ENCODE assay signal across 8 cellular contexts in genomic region chr16:89828199-89828869, GRCh38. TPM values are rescaled to one million over a fixed set of nuclear protein-coding genes. Genes with fewer than 3 reads are reported as not detected.
DNase-seq lines count a peak whose midpoint lies in the region; ATAC-seq and TF ChIP-seq lines count a peak whose summit lies in the region.

SPIRE2 (plus strand) TSS chr16:89828475; CDS start chr16:89828551, 76 bp downstream.

- 1 to 2% methylated on average over 31 to 91 of the region's 98 CpGs for WGBS in esophagus, 2 donors

- H3K79me2 ChIP-seq in OCI-LY1 (ENCODE audit: insufficient read depth, low read length) = no peaks in the 10 kb centered on the region

- no peak within 1 kb of the TSS for H3K27ac ChIP-seq in OCI-LY1 (ENCODE audit: low read depth, low read length, poor library complexity, severe bottlenecking)
- peak within 1 kb of the TSS; percentile 17 to 66 for H3K27ac ChIP-seq in esophagus (ENCODE audit: low read depth in 2 of 2, low read length in 1 of 2)

- no peak within 1 kb of the TSS for H2AFZ ChIP-seq in OCI-LY1 (ENCODE audit: low read length)

- no peaks in the 10 kb centered on the region for H3K36me3 ChIP-seq in OCI-LY1 (ENCODE audit: insufficient read depth, low read length)
- no peaks in the 10 kb centered on the region for H3K36me3 ChIP-seq in esophagus (ENCODE audit: control insufficient read depth in 2 of 2, insufficient read depth in 2 of 2, low read length in 1 of 2)
- H3K36me3 ChIP-seq in mucosa of stomach (ENCODE audit: control insufficient read depth, insufficient read depth, low read length) = no peaks in the 10 kb centered on the region

- H3K4me2 ChIP-seq in OCI-LY1 (ENCODE audit: low read length) = peak within 1 kb of the TSS; percentile 84

- TF ChIP-seq CTCF in OCI-LY1 (IDR thresholded peaks at IDR 0.05; ENCODE audit: low read length) = no peak

- peak; percentile 91 for DNase-seq in AG08396 (ENCODE audit: low spot score)
- peak; percentile 70 to 81 for DNase-seq in activated T-cell treated with anti-CD3 and anti-CD28 coated beads, Interleukin-2, amount 50 U/mL, for 48 hours
- DNase-seq in stimulated activated CD8-positive, alpha-beta memory T cell treated with anti-CD3 and anti-CD28 coated beads, Interleukin-4, amount 100 ng/mL, for 4 hours (ENCODE audit: low read depth in 2 of 2, low spot score in 1 of 2) = peak; percentile 9 to 30

- H3K9ac ChIP-seq in OCI-LY1 (ENCODE audit: low read length) = peak within 1 kb of the TSS; percentile 41; the same call in 1 of the 2 replicates
- H3K9ac ChIP-seq in mucosa of stomach (ENCODE audit: low read length) = peak within 1 kb of the TSS; percentile 84

- H3K9me3 ChIP-seq in OCI-LY1 (ENCODE audit: low read length) (no peaks in the 10 kb centered on the region), esophagus (ENCODE audit: control insufficient read depth in 2 of 2, insufficient read depth in 1 of 2, low read depth in 1 of 2, low read length in 1 of 2) (no peaks in the 10 kb centered on the region), mucosa of stomach (ENCODE audit: control insufficient read depth, low read length) (no peaks in the 10 kb centered on the region)

- peaks cover 13% of the 10 kb centered on the region for H3K4me1 ChIP-seq in OCI-LY1 (ENCODE audit: insufficient read depth, low read length, severe bottlenecking)
- H3K4me1 ChIP-seq in esophagus (ENCODE audit: control insufficient read depth in 2 of 2, insufficient read depth in 2 of 2, low read length in 1 of 2) = peaks cover 0 to 12% of the 10 kb centered on the region in 2 donors
- peaks cover 44% of the 10 kb centered on the region for H3K4me1 ChIP-seq in mucosa of stomach (ENCODE audit: control insufficient read depth, insufficient read depth, low read length)

- peak; percentile 67 for ATAC-seq in GM21515 (IDR thresholded peaks at IDR 0.05; ENCODE audit: unreplicated experiment)
- ATAC-seq in GM21381 (IDR thresholded peaks at IDR 0.05; ENCODE audit: unreplicated experiment) = no peak

- H3K4me3 ChIP-seq in OCI-LY1 (ENCODE audit: low read depth, low read length, poor library complexity, severe bottlenecking) = peak within 1 kb of the TSS; percentile 61
- H3K4me3 ChIP-seq in esophagus (ENCODE audit: low read depth in 1 of 2, low read length in 2 of 2) = peak within 1 kb of the TSS; percentile 49 to 64
- H3K4me3 ChIP-seq in mucosa of stomach (ENCODE audit: low read length) = peak within 1 kb of the TSS; percentile 44

- H3K9me2 ChIP-seq in OCI-LY1 (ENCODE audit: low read depth, low read length) = no peaks in the 10 kb centered on the region

- no peaks in the 10 kb centered on the region for H3F3A ChIP-seq in OCI-LY1 (ENCODE audit: insufficient read depth, low read length)

- no peaks in the 10 kb centered on the region for H4K20me1 ChIP-seq in OCI-LY1 (ENCODE audit: insufficient read depth, low read length)

- H3K27me3 ChIP-seq in OCI-LY1 (ENCODE audit: insufficient read depth, low read length) (no peaks in the 10 kb centered on the region; the same call in 1 of the 2 replicates), esophagus (ENCODE audit: control insufficient read depth in 1 of 2, insufficient read depth in 2 of 2, low read length in 2 of 2) (no peaks in the 10 kb centered on the region), mucosa of stomach (ENCODE audit: control insufficient read depth, insufficient read depth, low read length) (no peaks in the 10 kb centered on the region)

RNA-seq across cellular contexts. Expression of gene SPIRE2, which starts in this region (rescaled TPM):
- polyA plus RNA-seq in esophagus = 1 to 10 TPM; 3.6 to 6.4 TPM

Comparison
In these comparisons a context has a peak if more than half of its experiments do, and no peak if none do; other contexts are left out.
1. DNase-seq: peak in every context shown above with its lines; median percentile 91 in AG08396; 76 in activated T-cell treated with anti-CD3 and anti-CD28 coated beads, Interleukin-2, amount 50 U/mL, for 48 hours; 20 in stimulated activated CD8-positive, alpha-beta memory T cell treated with anti-CD3 and anti-CD28 coated beads, Interleukin-4, amount 100 ng/mL, for 4 hours.